In genomic region chr6:50819906-50820589, GRCh38 we compare ENCODE assay signal across 11 cellular contexts. TPM values are rescaled to one million over a fixed set of nuclear protein-coding genes. Genes with fewer than 3 reads are reported as not detected.
DNase-seq lines count a peak whose midpoint lies in the region; ATAC-seq and TF ChIP-seq lines count a peak whose summit lies in the region.
"Had no signal": no experiment of that assay in that cellular context is flagged by ENCODE, and none has a peak within 500 bp of the region (broad histone marks: within the 10 kb centered on the region; RNA-seq: fewer than 3 reads in every experiment).

No MANE protein-coding gene starts in this region.

- no peak for TF ChIP-seq CTCF in smooth muscle cell (IDR thresholded peaks at IDR 0.05; ENCODE audit: borderline replicate concordance, insufficient read depth, poor library complexity, severe bottlenecking)

- under 1% methylated on average over 43 of the region's 46 CpGs for WGBS in smooth muscle cell (ENCODE audit: low lambda C conversion rate)

- H3K27ac ChIP-seq in SK-N-MC (peak overlapping the region; percentile 98), iPS-20b (ENCODE audit: low read length) (no peak overlapping the region), smooth muscle cell (ENCODE audit: low read depth) (no peak overlapping the region)

- no peaks in the 10 kb centered on the region for H4K20me1 ChIP-seq in smooth muscle cell (ENCODE audit: low read depth)

- no peaks in the 10 kb centered on the region for H3F3A ChIP-seq in smooth muscle cell (ENCODE audit: low read depth)

- ATAC-seq in GM21367 (IDR thresholded peaks at IDR 0.05; ENCODE audit: unreplicated experiment) (no peak), Right ventricle myocardium inferior (no peak)

- H3K4me3 ChIP-seq in SK-N-MC (peak overlapping the region; percentile 97), iPS-20b (ENCODE audit: low read length) (peak overlapping the region; percentile 50), smooth muscle cell (peak overlapping the region; percentile 41)

- no peaks in the 10 kb centered on the region for H3K9me3 ChIP-seq in SK-N-MC (ENCODE audit: low read depth, low read length)
- no peaks in the 10 kb centered on the region for H3K9me3 ChIP-seq in iPS-20b (ENCODE audit: insufficient read depth, low read depth, low read length)
- H3K9me3 ChIP-seq in smooth muscle cell (replicated peaks; ENCODE audit: low read depth): no peaks in the 10 kb centered on the region

- H3K36me3 ChIP-seq in SK-N-MC (ENCODE audit: insufficient read depth, low read length): peaks cover 58% of the 10 kb centered on the region
- no peaks in the 10 kb centered on the region for H3K36me3 ChIP-seq in iPS-20b (ENCODE audit: insufficient read depth, low read depth, low read length)
- no peaks in the 10 kb centered on the region for H3K36me3 ChIP-seq in smooth muscle cell (ENCODE audit: low read depth)

- no peak overlapping the region for H2AFZ ChIP-seq in smooth muscle cell (ENCODE audit: low read depth)

- H3K9ac ChIP-seq in SK-N-MC (ENCODE audit: insufficient read length): peak overlapping the region; percentile 100
- H3K9ac ChIP-seq in iPS-20b (ENCODE audit: low read depth, low read length): no peak overlapping the region
- H3K9ac ChIP-seq in smooth muscle cell (ENCODE audit: low read depth): no peak overlapping the region

- intact Hi-C loops in Right ventricle myocardium inferior (cut with DNase I): loop anchor here (5.0 kb wide), 1 partner anchor 1202 kb away; no protein-coding TSS in a partner anchor

- H3K79me2 ChIP-seq in smooth muscle cell (ENCODE audit: low read depth): no peaks in the 10 kb centered on the region

- peaks cover 100% of the 10 kb centered on the region for H3K27me3 ChIP-seq in iPS-20b (ENCODE audit: insufficient read depth, low read length)
- peaks cover 91% of the 10 kb centered on the region for H3K27me3 ChIP-seq in smooth muscle cell (ENCODE audit: low read depth)

- peak; percentile 32 for DNase-seq in NCI-H2107 treated with DMSO at 0.1 percent for 48 hours (lab: John Stamatoyannopoulos, UW; ENCODE audit: unreplicated experiment)
- no peak for DNase-seq in NCI-H2107 (lab: John Stamatoyannopoulos, UW)
- no peak for DNase-seq in SK-N-MC (ENCODE audit: low read depth, low spot score)
- DNase-seq in smooth muscle cell (lab: John Stamatoyannopoulos, UW; ENCODE audit: unreplicated experiment): no peak
- DNase-seq in NK-92 treated with Interleukin-12 subunit alpha and Interleukin-12 subunit beta, amount 100 ng/mL, for 24 hours (lab: John Stamatoyannopoulos, UW): no peak
- no peak for DNase-seq in Right ventricle myocardium inferior (ENCODE audit: missing footprints)
- DNase-seq: NCI-H1694 treated with DMSO at 0.1 percent for 48 hours had no signal

- H3K4me2 ChIP-seq in smooth muscle cell: peak overlapping the region; percentile 86

- H3K4me1 ChIP-seq in iPS-20b (ENCODE audit: insufficient read depth, low read length) (peaks cover 23% of the 10 kb centered on the region; the same call in 1 of the 2 replicates), smooth muscle cell (ENCODE audit: low read depth) (peaks cover 4% of the 10 kb centered on the region)

RNA-seq across cellular contexts. Expression of gene TFAP2B, which starts 1.4 kb away (rescaled TPM):
- total RNA-seq in smooth muscle cell (not detected in 2 replicates), Right ventricle myocardium inferior (0.03 TPM)
- polyA plus RNA-seq in smooth muscle cell: not detected in 2 replicates
- total RNA-seq: lung microvascular endothelial cell, SK-MEL-5 had no signal

Comparison
In these comparisons a context has a peak if more than half of its experiments do, and no peak if none do; other contexts are left out.
1. H3K4me3 ChIP-seq: peak in every context shown above with its lines; median percentile 97 in SK-N-MC; 50 in iPS-20b; 41 in smooth muscle cell.